11 cellular contexts compared by ENCODE assay signal in genomic region chr11:114079406-114080072, GRCh38. TPM values are rescaled to one million over a fixed set of nuclear protein-coding genes. Genes with fewer than 3 reads are reported as not detected.
A peak's percentile ranks its signal among the peaks of the same experiment; 100 is the strongest.
DNase-seq lines count a peak whose midpoint lies in the region; ATAC-seq and TF ChIP-seq lines count a peak whose summit lies in the region.
"Had no signal": no experiment of that assay in that cellular context is flagged by ENCODE, and none has a peak within 500 bp of the region (broad histone marks: within the 10 kb centered on the region; RNA-seq: fewer than 3 reads in every experiment).

No MANE protein-coding gene starts in this region.

- H3F3A ChIP-seq in PC-3 (ENCODE audit: low read length, unreplicated experiment): no peaks in the 10 kb centered on the region

- H4K20me1 ChIP-seq in PC-3 (ENCODE audit: low read length): no peaks in the 10 kb centered on the region

- 29 to 42% (median 40%) methylated on average over 6 of the region's 6 CpGs for WGBS in heart left ventricle, 4 donors

- no peak for ATAC-seq in CD8-positive, alpha-beta T cell
- peak; percentile 10 to 41 (median 26) for ATAC-seq in heart left ventricle
- ATAC-seq in HG03442 (IDR thresholded peaks at IDR 0.05; ENCODE audit: unreplicated experiment): no peak
- ATAC-seq in left colon: no peak
- ATAC-seq in GM18858 (IDR thresholded peaks at IDR 0.05; ENCODE audit: unreplicated experiment): no peak
- ATAC-seq in PC-3: no peak

- TF ChIP-seq CTCF in CD8-positive, alpha-beta T cell (IDR thresholded peaks at IDR 0.05): no peak
- TF ChIP-seq CTCF in heart left ventricle (IDR thresholded peaks at IDR 0.05) (no peak), PC-3 (conservative IDR thresholded peaks at IDR 0.05; ENCODE audit: low read depth, low read length) (no peak)

- H3K27me3 Mint-ChIP-seq in CD8-positive, alpha-beta T cell (ENCODE audit: low read depth): peaks cover 12% of the 10 kb centered on the region

- H3K9me3 ChIP-seq in CD8-positive, alpha-beta T cell (ENCODE audit: low read length): no peaks in the 10 kb centered on the region
- no peaks in the 10 kb centered on the region for H3K9me3 ChIP-seq in heart left ventricle
- no peaks in the 10 kb centered on the region for H3K9me3 ChIP-seq in PC-3 (ENCODE audit: low read length)

- no peaks in the 10 kb centered on the region for H3K79me2 ChIP-seq in PC-3 (ENCODE audit: low read length)

- H3K9ac ChIP-seq in PC-3 (ENCODE audit: low read length): no peak overlapping the region

- no peak for TF ChIP-seq POLR2A in heart left ventricle (IDR thresholded peaks at IDR 0.05)

- H3K4me1 ChIP-seq in CD8-positive, alpha-beta T cell (ENCODE audit: insufficient read depth, low read length): peaks cover 35% of the 10 kb centered on the region
- H3K4me1 ChIP-seq in heart left ventricle (peaks cover 24 to 100% (median 97%) of the 10 kb centered on the region in 12 donors), PC-3 (ENCODE audit: insufficient read depth, low read length) (no peaks in the 10 kb centered on the region)

- POLR2A ChIA-PET in CD8-positive, alpha-beta T cell (lab: Charles Lee): interaction anchor here (1.4 kb wide), 1 partner anchor 53 kb away, joined by 3 read pairs; no protein-coding TSS in a partner anchor
- POLR2A ChIA-PET in PC-3 (lab: Charles Lee; ENCODE audit: unreplicated experiment): no interaction called here

- no peak overlapping the region for H3K27ac ChIP-seq in CD8-positive, alpha-beta T cell (ENCODE audit: low read depth, low read length)
- peak overlapping the region; percentile 45 for H3K27ac ChIP-seq in angular gyrus (ENCODE audit: low read depth, low read length)
- H3K27ac ChIP-seq in heart left ventricle: peak overlapping the region; percentile 71 to 90 (median 80)
- H3K27ac ChIP-seq in PC-3 (ENCODE audit: low read length): no peak overlapping the region

- H3K4me2 ChIP-seq in PC-3 (ENCODE audit: low read length): no peak overlapping the region

- intact Hi-C loops in CD8-positive, alpha-beta T cell (cut with DNase I, micrococcal nuclease): loop anchor here (5.0 kb wide), 2 partner anchors 83 to 103 kb away; no protein-coding TSS in a partner anchor
- intact Hi-C loops in heart left ventricle (cut with DNase I) (loop anchor here in 4 of 10 donors (5.0 to 10.0 kb wide), 5 partner anchors 43 to 103 kb away; no protein-coding TSS in a partner anchor), left colon (cut with DNase I, micrococcal nuclease) (no loop called here), PC-3 (cut with micrococcal nuclease) (no loop called here)

- BruUV-seq in PC-3 (replicated peaks; lab: Mats Ljungman, UMichigan): no TSS peak

- no peaks in the 10 kb centered on the region for H3K9me3 Mint-ChIP-seq in CD8-positive, alpha-beta T cell

- no peaks in the 10 kb centered on the region for H3K36me3 Mint-ChIP-seq in CD8-positive, alpha-beta T cell

- no peak for DNase-seq in CD8-positive, alpha-beta T cell
- DNase-seq in heart left ventricle (peak in 3 of 5 donors; percentile 47 to 51 (median 50)), renal cortical epithelial cell (ENCODE audit: low read depth) (peak; percentile 50), left colon (no peak), PC-3 (no peak)
- DNase-seq: NCI-H1694; stimulated activated naive CD4-positive, alpha-beta T cell had no signal

- H3K27ac Mint-ChIP-seq in CD8-positive, alpha-beta T cell: peak overlapping the region; percentile 58

- CTCF ChIA-PET in CD8-positive, alpha-beta T cell (lab: Charles Lee): no interaction called here
- CTCF ChIA-PET in PC-3 (lab: Charles Lee): no interaction called here

- no peaks in the 10 kb centered on the region for H3K9me2 ChIP-seq in PC-3 (replicated peaks; ENCODE audit: low read length)

- H2AFZ ChIP-seq in PC-3 (ENCODE audit: low read length): no peak overlapping the region

- H3K4me3 Mint-ChIP-seq in CD8-positive, alpha-beta T cell: no peak overlapping the region

- H3K36me3 ChIP-seq in CD8-positive, alpha-beta T cell (ENCODE audit: insufficient read depth, low read length): no peaks in the 10 kb centered on the region
- H3K36me3 ChIP-seq in heart left ventricle (peaks cover 0 to 39% (median 10%) of the 10 kb centered on the region in 9 donors), PC-3 (ENCODE audit: low read depth, low read length) (no peaks in the 10 kb centered on the region)

- no peaks in the 10 kb centered on the region for H3K27me3 ChIP-seq in CD8-positive, alpha-beta T cell (ENCODE audit: insufficient read depth, low read length)
- H3K27me3 ChIP-seq in heart left ventricle: no peaks in the 10 kb centered on the region
- H3K27me3 ChIP-seq in PC-3 (ENCODE audit: low read length): peaks cover 89% of the 10 kb centered on the region

- H3K4me1 Mint-ChIP-seq in CD8-positive, alpha-beta T cell (ENCODE audit: low read depth): peaks cover 74% of the 10 kb centered on the region

- no peak overlapping the region for H3K4me3 ChIP-seq in CD8-positive, alpha-beta T cell (ENCODE audit: low read depth, low read length)
- H3K4me3 ChIP-seq in heart left ventricle (peak overlapping the region in 1 of 12 donors; percentile 2), PC-3 (ENCODE audit: low read length) (no peak overlapping the region)

RNA-seq across cellular contexts. Expression of gene ZBTB16, which starts 20.0 kb away (rescaled TPM):
- 10 to 100 TPM; 15.3 to 18.3 TPM for total RNA-seq in CD8-positive, alpha-beta T cell
- 100 to 1,000 TPM in 2 of 9 donors, 10 to 100 TPM in 7; 15.3 to 130 (median 62.8) TPM for total RNA-seq in heart left ventricle
- 10 to 100 TPM; 44.0 to 86.1 TPM for polyA plus RNA-seq in heart left ventricle
- 5.7 and 53.7 TPM in 2 replicates for total RNA-seq in renal cortical epithelial cell
- 10 to 100 TPM in 1 of 2 donors, 1 to 10 TPM in 1; 10.0 to 75.1 TPM for total RNA-seq in left colon
- total RNA-seq in PC-3 (2014; rRNA removed): not detected in 2 replicates
- total RNA-seq: RPMI7951 had no signal

Comparison
In these comparisons a context has a peak if more than half of its experiments do, and no peak if none do; other contexts are left out.
1. ATAC-seq: peak in heart left ventricle (4 of 4); none in CD8-positive, alpha-beta T cell (single experiment), HG03442 (single experiment), left colon (single experiment), GM18858 (single experiment) and PC-3 (single experiment).
2. DNase-seq: peak in heart left ventricle (3 of 5) and renal cortical epithelial cell (single experiment); none in CD8-positive, alpha-beta T cell (0 of 7), left colon (0 of 2) and PC-3 (single experiment).
3. H3K27ac ChIP-seq: peak in angular gyrus (single experiment) and heart left ventricle (12 of 12); none in CD8-positive, alpha-beta T cell (single experiment) and PC-3 (single experiment).
4. intact Hi-C loops: an anchor here in CD8-positive, alpha-beta T cell (5.0 kb wide); none called in left colon and PC-3.